25 cellular contexts compared by ENCODE assay signal in genomic region chr4:85864806-85865205, GRCh38.
"Had no signal": no experiment of that assay in that cellular context is flagged by ENCODE, and none has a peak within 500 bp of the region (broad histone marks: within the 10 kb centered on the region; RNA-seq: fewer than 3 reads in every experiment).

No MANE protein-coding gene starts in this region.

- H3K79me2 ChIP-seq: parathyroid adenoma had no signal

- H3K9me3 ChIP-seq: colonic mucosa, left lung, mucosa of descending colon, right lobe of liver, thoracic aorta, tibial nerve, upper lobe of left lung had no signal

- H3K4me2 ChIP-seq: neural progenitor cell had no signal

- H3K27ac ChIP-seq: colonic mucosa, epithelial cell of prostate, left lung, neural progenitor cell, parathyroid adenoma, right lobe of liver, tibial nerve, upper lobe of left lung had no signal

- H2AFZ ChIP-seq: parathyroid adenoma had no signal

- H3K4me3 Mint-ChIP-seq: dendritic cell treated with granulocyte-macrophage colony-stimulating factor and Interleukin-4, amounts not matched to agents 40 ng/mL and 50 ng/mL, for 4 days; endodermal cell; mesothelial cell of epicardium; naive B cell; natural killer cell treated with Interleukin-12 subunit alpha and Interleukin-12 subunit beta and Interleukin-15 and Interleukin-18, amount 100 ng/mL, for 72 hours; neural progenitor cell; stimulated activated naive B cell treated with anti-CD40 and anti-IgM and Interleukin-4, amounts not matched to agents 10 μg/mL and 1 μg/mL and 100 μg/mL, for 72 hours; stimulated activated naive CD8-positive, alpha-beta T cell treated with anti-CD3 and anti-CD28 coated beads, Interleukin-15, Interleukin-2, amounts not matched to agents 100 ng/mL and 50 ng/mL, for 24 hours had no signal

- H3K9me3 Mint-ChIP-seq: dendritic cell treated with granulocyte-macrophage colony-stimulating factor and Interleukin-4, amounts not matched to agents 40 ng/mL and 50 ng/mL, for 4 days; endodermal cell; mesothelial cell of epicardium; neural progenitor cell; stimulated activated naive CD8-positive, alpha-beta T cell treated with anti-CD3 and anti-CD28 coated beads, Interleukin-15, Interleukin-2, amounts not matched to agents 100 ng/mL and 50 ng/mL, for 24 hours had no signal

- H3K4me1 ChIP-seq: colonic mucosa, left lung had no signal

- H3K27ac Mint-ChIP-seq: dendritic cell treated with granulocyte-macrophage colony-stimulating factor and Interleukin-4, amounts not matched to agents 40 ng/mL and 50 ng/mL, for 4 days; endodermal cell; mesothelial cell of epicardium; naive B cell; natural killer cell treated with Interleukin-12 subunit alpha and Interleukin-12 subunit beta and Interleukin-15 and Interleukin-18, amount 100 ng/mL, for 72 hours; neural progenitor cell; progenitor cell of endocrine pancreas; stimulated activated naive B cell treated with anti-CD40 and anti-IgM and Interleukin-4, amounts not matched to agents 10 μg/mL and 1 μg/mL and 100 μg/mL, for 72 hours; stimulated activated naive CD8-positive, alpha-beta T cell treated with anti-CD3 and anti-CD28 coated beads, Interleukin-15, Interleukin-2, amounts not matched to agents 100 ng/mL and 50 ng/mL, for 24 hours had no signal

- H3K36me3 ChIP-seq: colonic mucosa, left lung, neural progenitor cell, right lobe of liver, thoracic aorta, tibial nerve, upper lobe of left lung had no signal

- H3K4me3 ChIP-seq: colonic mucosa, left lung, mucosa of descending colon, neural progenitor cell, right lobe of liver, thoracic aorta, tibial nerve, upper lobe of left lung had no signal

- H3K36me3 Mint-ChIP-seq: mesothelial cell of epicardium; natural killer cell treated with Interleukin-12 subunit alpha and Interleukin-12 subunit beta and Interleukin-15 and Interleukin-18, amount 100 ng/mL, for 72 hours; neural progenitor cell; stimulated activated naive B cell treated with anti-CD40 and anti-IgM and Interleukin-4, amounts not matched to agents 10 μg/mL and 1 μg/mL and 100 μg/mL, for 72 hours had no signal

- H3K27me3 ChIP-seq: colonic mucosa, left lung, neural progenitor cell, right lobe of liver, tibial nerve, upper lobe of left lung had no signal

- DNase-seq: colonic mucosa; effector CD8-positive, alpha-beta T cell; endodermal cell; foreskin melanocyte; left cardiac atrium; left lung; mesenchymal stem cell; mucosa of descending colon; naive B cell; right lobe of liver; small intestine; stimulated activated CD4-positive, alpha-beta T cell treated with anti-CD3 and anti-CD28 coated beads, Interleukin-15, amount 100 ng/mL, for 24 hours; stimulated activated CD4-positive, alpha-beta T cell treated with anti-CD3 and anti-CD28 coated beads, Interleukin-2, amount 100 ng/mL, for 48 hours; stimulated activated naive B cell treated with anti-CD40 and anti-IgM and Interleukin-4, amounts not matched to agents 10 μg/mL and 1 μg/mL and 100 μg/mL, for 72 hours; upper lobe of left lung had no signal

- H3K27me3 Mint-ChIP-seq: dendritic cell treated with granulocyte-macrophage colony-stimulating factor and Interleukin-4, amounts not matched to agents 40 ng/mL and 50 ng/mL, for 4 days; naive B cell; natural killer cell treated with Interleukin-12 subunit alpha and Interleukin-12 subunit beta and Interleukin-15 and Interleukin-18, amount 100 ng/mL, for 72 hours; progenitor cell of endocrine pancreas; stimulated activated naive B cell treated with anti-CD40 and anti-IgM and Interleukin-4, amounts not matched to agents 10 μg/mL and 1 μg/mL and 100 μg/mL, for 72 hours; stimulated activated naive CD8-positive, alpha-beta T cell treated with anti-CD3 and anti-CD28 coated beads, Interleukin-15, Interleukin-2, amounts not matched to agents 100 ng/mL and 50 ng/mL, for 24 hours had no signal
